19 cellular contexts compared by ENCODE assay signal in genomic region chr2:165796819-165797530, GRCh38. TPM values are rescaled to one million over a fixed set of nuclear protein-coding genes. Genes with fewer than 3 reads are reported as not detected.
DNase-seq lines count a peak whose midpoint lies in the region; ATAC-seq, FAIRE-seq and TF ChIP-seq lines count a peak whose summit lies in the region.
"Had no signal": no experiment of that assay in that cellular context is flagged by ENCODE, and none has a peak within 500 bp of the region (broad histone marks: within the 10 kb centered on the region; RNA-seq: fewer than 3 reads in every experiment).

No MANE protein-coding gene starts in this region.

- no peak overlapping the region for H3K18ac ChIP-seq in H1 (ENCODE audit: extremely low read depth, low read length)

- TF ChIP-seq CTCF in Loucy (conservative IDR thresholded peaks at IDR 0.05; ENCODE audit: low read length) (no peak), H1 (IDR thresholded peaks at IDR 0.05; ENCODE audit: control extremely low read depth in 1 of 3, insufficient read depth in 1 of 3, low read depth in 1 of 3, low read length in 3 of 3) (no peak), natural killer cell (IDR thresholded peaks at IDR 0.05) (no peak)

- DNase-seq in H7 (peak; percentile 28), H1 (ENCODE audit: low read depth in 1 of 2, low spot score in 2 of 2) (no peak), natural killer cell (no peak), NCI-H1436 (lab: John Stamatoyannopoulos, UW) (no peak), UCSD-AML1 (lab: John Stamatoyannopoulos, UW; ENCODE audit: unreplicated experiment) (no peak)
- DNase-seq: ACHN; Calu3; CD4-positive, alpha-beta T cell; DMS53; NCI-H1092 treated with DMSO at 0.1 percent for 48 hours; NCI-H1694 treated with DMSO at 0.1 percent for 48 hours; NCI-H2107; NCI-H226; SHP77 treated with DMSO at 0.1 percent for 48 hours had no signal

- H4K20me1 ChIP-seq in Loucy (ENCODE audit: insufficient read depth, low read length, poor library complexity, severe bottlenecking) (no peaks in the 10 kb centered on the region), H1 (replicated peaks in 1 of 2; ENCODE audit: control insufficient read depth in 1 of 2, insufficient read depth in 2 of 2, low read length in 2 of 2) (no peaks in the 10 kb centered on the region)

- no peak overlapping the region for H3K27ac ChIP-seq in H1 (ENCODE audit: low read depth, low read length)
- H3K27ac ChIP-seq: KMS-11 had no signal

- peaks cover 25% of the 10 kb centered on the region for H3K36me3 Mint-ChIP-seq in natural killer cell

- H3K56ac ChIP-seq in H1 (replicated peaks; ENCODE audit: insufficient read length, low read depth, low read length), result no peak overlapping the region

- FAIRE-seq in H1 (lab: Jason Lieb, UNC), result no peak

- peaks cover 60% of the 10 kb centered on the region for H3K79me2 ChIP-seq in Loucy (ENCODE audit: insufficient read depth, low read length)
- H3K79me2 ChIP-seq in H1 (ENCODE audit: control insufficient read depth in 1 of 2, insufficient read depth in 2 of 2, low read length in 2 of 2), result peaks cover 3 to 16% of the 10 kb centered on the region in 2 experiments

- no peaks in the 10 kb centered on the region for H3K79me1 ChIP-seq in H1 (ENCODE audit: low read depth, low read length)

- no peaks in the 10 kb centered on the region for H3K9me3 ChIP-seq in Loucy (ENCODE audit: insufficient read depth, low read depth, low read length)
- H3K9me3 ChIP-seq in H1 (ENCODE audit: insufficient read depth in 2 of 2, low read depth in 1 of 2, low read length in 1 of 2), result no peaks in the 10 kb centered on the region

- H3K4me3 Mint-ChIP-seq in natural killer cell, result peak overlapping the region; percentile 87
- H3K4me3 Mint-ChIP-seq: CD4-positive, alpha-beta T cell had no signal

- TF ChIP-seq RAD21 in H1 (IDR thresholded peaks at IDR 0.05 in 1 of 2, conservative IDR thresholded peaks at IDR 0.05 in 1 of 2; ENCODE audit: low read depth in 2 of 2, low read length in 2 of 2), result no peak

- H2BK12ac ChIP-seq in H1 (ENCODE audit: low read depth, low read length), result no peak overlapping the region

- H2AFZ ChIP-seq in Loucy (ENCODE audit: low read length), result no peak overlapping the region; the same call in 1 of the 2 replicates
- H2AFZ ChIP-seq in H1 (ENCODE audit: low read length), result no peak overlapping the region

- no peaks in the 10 kb centered on the region for H3K9me3 Mint-ChIP-seq in natural killer cell
- H3K9me3 Mint-ChIP-seq: CD4-positive, alpha-beta T cell had no signal

- POLR2A ChIA-PET in H1 (lab: Charles Lee; ENCODE audit: partially characterized antibody), result interaction anchor here (1.3 kb wide), 1 partner anchor 82 kb away, joined by 4 read pairs; no protein-coding TSS in a partner anchor

- ATAC-seq in natural killer cell, result no peak
- ATAC-seq in GM21423 (IDR thresholded peaks at IDR 0.05; ENCODE audit: unreplicated experiment), result no peak
- ATAC-seq: HCT116 had no signal

- no peak overlapping the region for H3K4ac ChIP-seq in H1 (replicated peaks; ENCODE audit: insufficient read length, low read depth, low read length)

- no peak overlapping the region for H3K23ac ChIP-seq in H1 (ENCODE audit: insufficient read length)

- H3K27ac Mint-ChIP-seq in natural killer cell, result peak overlapping the region; percentile 67 to 85
- H3K27ac Mint-ChIP-seq: CD4-positive, alpha-beta T cell had no signal

- H3K9ac ChIP-seq in Loucy (ENCODE audit: low read depth, low read length, poor library complexity, severe bottlenecking), result peak overlapping the region; percentile 81
- no peak overlapping the region for H3K9ac ChIP-seq in H1 (replicated peaks in 1 of 4; ENCODE audit: extremely low read depth in 1 of 4, low read depth in 3 of 4, low read length in 3 of 4)
- H3K9ac ChIP-seq: KMS-11 had no signal

- no peak for TF ChIP-seq POLR2A in H1 (IDR thresholded peaks at IDR 0.05; ENCODE audit: control extremely low read depth in 1 of 2, low read depth in 2 of 2, low read length in 2 of 2)

- no peak overlapping the region for H3K4me3 ChIP-seq in H7 (ENCODE audit: insufficient read depth, low read depth, low read length)
- H3K4me3 ChIP-seq in Loucy (ENCODE audit: low read length, poor library complexity, severe bottlenecking), result peak overlapping the region; percentile 80
- H3K4me3 ChIP-seq in H1 (ENCODE audit: extremely low read depth in 1 of 4, insufficient read depth in 2 of 4, low read depth in 3 of 4, low read length in 4 of 4), result peak overlapping the region in 1 of 4 experiments; percentile 83; a peak in 1 of 8 replicates

- H3K36me3 ChIP-seq in H7 (replicated peaks; ENCODE audit: control insufficient read depth, insufficient read depth, low read length) (no peaks in the 10 kb centered on the region), Loucy (ENCODE audit: insufficient read depth, low read length) (no peaks in the 10 kb centered on the region), H1 (ENCODE audit: control insufficient read depth in 2 of 4, insufficient read depth in 4 of 4, low read length in 3 of 4) (no peaks in the 10 kb centered on the region; a peak in 1 of 8 replicates)

- no peak overlapping the region for H4K91ac ChIP-seq in H1 (replicated peaks; ENCODE audit: insufficient read length, low read length)

- peak overlapping the region; percentile 88 for H4K5ac ChIP-seq in H1 (ENCODE audit: insufficient read length, low read depth, low read length)

- no peaks in the 10 kb centered on the region for H3K27me3 Mint-ChIP-seq in natural killer cell (ENCODE audit: low read depth in 2 of 2)

- H2BK20ac ChIP-seq in H1 (ENCODE audit: low read length), result no peak overlapping the region

- CTCF ChIA-PET in H1 (lab: Charles Lee; ENCODE audit: partially characterized antibody), result interaction anchor here (1.3 to 1.7 kb wide), 3 partner anchors 14 to 77 kb away, joined by 4 to 5 read pairs (median 4); no protein-coding TSS in a partner anchor

- H3K27me3 ChIP-seq in H7 (ENCODE audit: control insufficient read depth, insufficient read depth, low read length) (peaks cover 8% of the 10 kb centered on the region; the same call in 1 of the 2 replicates), Loucy (ENCODE audit: insufficient read depth, low read length, poor library complexity, severe bottlenecking) (no peaks in the 10 kb centered on the region), H1 (replicated peaks in 1 of 4; ENCODE audit: control insufficient read depth in 3 of 4, extremely low read depth in 1 of 4, insufficient read depth in 3 of 4, low read length in 3 of 4) (no peaks in the 10 kb centered on the region; a peak in 1 of 7 replicates)

- no peaks in the 10 kb centered on the region for H3F3A ChIP-seq in Loucy (ENCODE audit: low read depth)

- TF ChIP-seq EP300 in H1 (IDR thresholded peaks at IDR 0.05; ENCODE audit: borderline replicate concordance in 1 of 2, low read depth in 2 of 2, low read length in 2 of 2), result no peak

- no peak overlapping the region for H2BK5ac ChIP-seq in H1 (ENCODE audit: low read depth, low read length)

- H2BK120ac ChIP-seq in H1 (replicated peaks; ENCODE audit: low read depth, low read length), result no peak overlapping the region

- WGBS in H1 (ENCODE audit: extremely low coverage in 1 of 2, insufficient coverage in 1 of 2, insufficient read length in 1 of 2, insufficient replicate concordance in 2 of 2, low coverage in 1 of 2, low lambda C conversion rate in 2 of 2, missing lambda C conversion rate in 1 of 2), 2 experiments, result 5 to 100% methylated on average over 1 to 3 of the region's 3 CpGs

- H3K4me1 ChIP-seq in Loucy (ENCODE audit: insufficient read depth, low read length, poor library complexity, severe bottlenecking) (peaks cover 54% of the 10 kb centered on the region), H1 (replicated peaks in 1 of 4; ENCODE audit: control insufficient read depth in 3 of 4, insufficient read depth in 4 of 4, low read length in 3 of 4) (peaks cover 0 to 21% (median 1%) of the 10 kb centered on the region in 4 experiments; a peak in 3 of 7 replicates)

- no peak overlapping the region for H2BK15ac ChIP-seq in H1 (ENCODE audit: low read length)

- H2AK5ac ChIP-seq in H1 (ENCODE audit: low read depth, low read length), result no peak overlapping the region

- no peak overlapping the region for H3K14ac ChIP-seq in H1 (ENCODE audit: insufficient read length)

- H4K8ac ChIP-seq in H1 (ENCODE audit: extremely low read depth, insufficient read depth, low read length), result no peak overlapping the region

- peaks cover 44 to 52% of the 10 kb centered on the region in 2 donors for H3K4me1 Mint-ChIP-seq in natural killer cell

- intact Hi-C loops in natural killer cell (cut with micrococcal nuclease), result no loop called here

- H3K4me2 ChIP-seq in Loucy (ENCODE audit: low read depth, low read length, poor library complexity, severe bottlenecking) (peak overlapping the region; percentile 85), H1 (ENCODE audit: insufficient read depth in 1 of 2, low read depth in 2 of 2, low read length in 2 of 2) (peak overlapping the region; percentile 43 to 93)
- H3K4me2 ChIP-seq: KMS-11 had no signal

- H3K9me2 ChIP-seq in Loucy (replicated peaks; ENCODE audit: low read depth, low read length), result no peaks in the 10 kb centered on the region

- H3K23me2 ChIP-seq in H1 (ENCODE audit: low read depth, low read length), result peaks cover 8% of the 10 kb centered on the region; the same call in 1 of the 2 replicates

TF ChIP-seq in H1, 55 proteins besides CTCF, POLR2A, EP300 and RAD21 (continues in another document):
- no peak for TF ChIP-seq BRCA1 (IDR thresholded peaks at IDR 0.05; ENCODE audit: low read depth, low read length)

RNA-seq across cellular contexts. Expression of gene GALNT3, which starts 2.9 kb away (rescaled TPM):
- total RNA-seq in H7 (2014; rRNA removed; shearing (Covaris generic)), result 8.0 and 17.1 TPM in 2 replicates
- 22.6 and 23.6 TPM in 2 replicates for total RNA-seq in H1 (2021; fragmentation: NEBNext Ultra II Directional; extraction: Animal tissue kit (Norgen Biotek cat#: 25700))
- polyA plus RNA-seq in H1 (2011; rRNA removed), result 1.8 and 3.4 TPM in 2 replicates
- polyA plus RNA-seq in H1 (2011; cell fraction: cytosol; rRNA removed), result 4.6 TPM
- polyA plus RNA-seq in H1 (2011; cell fraction: nucleus; rRNA removed), result 3.8 TPM
- polyA plus RNA-seq in H1 (2012, experiment 1 of 2), result 6.7 to 15.7 TPM (median 8.2 TPM) in 4 replicates
- 2.4 TPM for polyA plus RNA-seq in H1 (2012, experiment 2 of 2)
- polyA plus RNA-seq in H1 (2013, experiment 1 of 2), result 18.2 TPM
- polyA plus RNA-seq in H1 (2013, experiment 2 of 2), result 19.7 TPM
- 15.8 and 18.0 TPM in 2 replicates for polyA minus RNA-seq in H1 (2011; rRNA and poly(A)+ RNA removed)
- polyA minus RNA-seq in H1 (2011; cell fraction: cytosol; rRNA and poly(A)+ RNA removed), result 27.1 TPM
- polyA minus RNA-seq in H1 (2011; cell fraction: nucleus; rRNA and poly(A)+ RNA removed), result 48.4 TPM
- 10 to 100 TPM; 42.9 to 52.7 (median 47.4) TPM for total RNA-seq in natural killer cell
- total RNA-seq: RPMI7951 had no signal
